Comparison of ENCODE assay signal across 8 cellular contexts in genomic region chr3:32571192-32571485, GRCh38. TPM values are rescaled to one million over a fixed set of nuclear protein-coding genes. Genes with fewer than 3 reads are reported as not detected.
DNase-seq lines count a peak whose midpoint lies in the region; ATAC-seq and TF ChIP-seq lines count a peak whose summit lies in the region.

No MANE protein-coding gene starts in this region.

- 0 out of 2 replicates have a peak, but pooled peaks cover 2% of the 10 kb centered on the region for H3K9me2 ChIP-seq in GM23338 (ENCODE audit: insufficient read depth)

- peaks cover 57% of the 10 kb centered on the region for H3K79me2 ChIP-seq in GM23338 (replicated peaks; ENCODE audit: insufficient read depth)

- peaks cover 8% of the 10 kb centered on the region for H3K36me3 Mint-ChIP-seq in GM23338 (ENCODE audit: low read depth)

- H3K4me3 ChIP-seq in BLaER1 treated with 17β-estradiol and CSF1 and Interleukin-3, amounts not matched to agents 10 nM and 100 nM = peak overlapping the region; percentile 79 to 99 (median 96)
- H3K4me3 ChIP-seq in GM23338 (peak overlapping the region; percentile 64), RWPE2 (ENCODE audit: severe bottlenecking) (peak overlapping the region; percentile 76), esophagus squamous epithelium (peak overlapping the region; percentile 69 to 99 (median 92)), ovary (peak overlapping the region; percentile 71)

- peak overlapping the region; percentile 84 to 95 (median 91) for H3K4me2 ChIP-seq in BLaER1 treated with 17β-estradiol and CSF1 and Interleukin-3, amounts not matched to agents 10 nM and 100 nM
- peak overlapping the region; percentile 88 for H3K4me2 ChIP-seq in GM23338

- H3K4me3 Mint-ChIP-seq in GM23338 = peak overlapping the region; percentile 92

- H3K36me3 ChIP-seq in BLaER1 treated with 17β-estradiol and CSF1 and Interleukin-3, amounts not matched to agents 10 nM and 100 nM = peaks cover 6 to 23% (median 15%) of the 10 kb centered on the region in 11 experiments
- H3K36me3 ChIP-seq in GM23338 (ENCODE audit: insufficient read depth) (no peaks in the 10 kb centered on the region; the same call in 1 of the 2 replicates), RWPE2 (ENCODE audit: low read depth) (peaks cover 16% of the 10 kb centered on the region), esophagus squamous epithelium (peaks cover 0 to 4% (median 0%) of the 10 kb centered on the region in 3 donors), ovary (no peaks in the 10 kb centered on the region)

- H4K20me1 ChIP-seq in BLaER1 treated with 17β-estradiol and CSF1 and Interleukin-3, amounts not matched to agents 10 nM and 100 nM = peaks cover 22 to 43% (median 37%) of the 10 kb centered on the region in 11 experiments; a peak in 20 of 22 replicates
- H4K20me1 ChIP-seq in GM23338 (replicated peaks; ENCODE audit: insufficient read depth) = peaks cover 33% of the 10 kb centered on the region

- no peak for TF ChIP-seq EP300 in ovary (IDR thresholded peaks at IDR 0.05)

- peak overlapping the region; percentile 10; the same call in 1 of the 2 replicates for H2AFZ ChIP-seq in GM23338

- peaks cover 22 to 73% (median 47%) of the 10 kb centered on the region in 10 experiments for H3K4me1 ChIP-seq in BLaER1 treated with 17β-estradiol and CSF1 and Interleukin-3, amounts not matched to agents 10 nM and 100 nM
- H3K4me1 ChIP-seq in GM23338 (ENCODE audit: insufficient read depth) (peaks cover 29% of the 10 kb centered on the region), RWPE2 (ENCODE audit: insufficient read depth, poor library complexity, severe bottlenecking) (peaks cover 8% of the 10 kb centered on the region), esophagus squamous epithelium (peaks cover 0 to 45% (median 17%) of the 10 kb centered on the region in 3 donors), ovary (ENCODE audit: insufficient read depth) (peaks cover 7% of the 10 kb centered on the region)

- TF ChIP-seq POLR2A in esophagus squamous epithelium (IDR thresholded peaks at IDR 0.05) = no peak
- no peak for TF ChIP-seq POLR2A in ovary (IDR thresholded peaks at IDR 0.05)

- no peaks in the 10 kb centered on the region for H3K9me3 Mint-ChIP-seq in GM23338

- H3K9me3 ChIP-seq in BLaER1 treated with 17β-estradiol and CSF1 and Interleukin-3, amounts not matched to agents 10 nM and 100 nM (replicated peaks in 1 of 11) = 0 out of 22 replicates have a peak, but pooled peaks cover 0 to 2% (median 0%) of the 10 kb centered on the region in 11 experiments
- H3K9me3 ChIP-seq in RWPE2 (ENCODE audit: severe bottlenecking) (no peaks in the 10 kb centered on the region), esophagus squamous epithelium (no peaks in the 10 kb centered on the region), ovary (no peaks in the 10 kb centered on the region)

- H3K9ac ChIP-seq in BLaER1 treated with 17β-estradiol and CSF1 and Interleukin-3, amounts not matched to agents 10 nM and 100 nM = peak overlapping the region; percentile 92 to 99 (median 99)

- TF ChIP-seq CTCF in GM23338 (conservative IDR thresholded peaks at IDR 0.05; ENCODE audit: low read depth in 2 of 2) (no peak), RWPE2 (IDR thresholded peaks at IDR 0.05; ENCODE audit: poor library complexity, severe bottlenecking) (no peak), esophagus squamous epithelium (IDR thresholded peaks at IDR 0.05) (no peak), ovary (IDR thresholded peaks at IDR 0.05) (no peak)

- H3F3A ChIP-seq in GM23338 (replicated peaks; ENCODE audit: low read depth) = peaks cover 2% of the 10 kb centered on the region; the same call in 1 of the 2 replicates

- 1 to 4% methylated on average over 5 to 10 of the region's 14 CpGs for WGBS in esophagus squamous epithelium, 2 donors
- WGBS in ovary, 3 donors = 1% methylated on average over 14 of the region's 14 CpGs

- H3K4me1 Mint-ChIP-seq in GM23338 = peaks cover 23% of the 10 kb centered on the region

- no peaks in the 10 kb centered on the region for H3K27me3 ChIP-seq in BLaER1 treated with 17β-estradiol and CSF1 and Interleukin-3, amounts not matched to agents 10 nM and 100 nM
- H3K27me3 ChIP-seq in GM23338 (ENCODE audit: insufficient read depth) (no peaks in the 10 kb centered on the region), RWPE2 (ENCODE audit: insufficient read depth, poor library complexity, severe bottlenecking) (no peaks in the 10 kb centered on the region), esophagus squamous epithelium (no peaks in the 10 kb centered on the region), ovary (no peaks in the 10 kb centered on the region)

- peak overlapping the region; percentile 97 for H3K27ac Mint-ChIP-seq in GM23338

- ATAC-seq in GM23338 (peak; percentile 62), RWPE2 (ENCODE audit: low read depth) (no peak; the same call in 2 of the 3 replicates)

- peak overlapping the region; percentile 68 to 99 (median 97) for H3K27ac ChIP-seq in BLaER1 treated with 17β-estradiol and CSF1 and Interleukin-3, amounts not matched to agents 10 nM and 100 nM
- H3K27ac ChIP-seq in GM23338 (ENCODE audit: low read depth) = peak overlapping the region; percentile 98
- peak overlapping the region; percentile 81 for H3K27ac ChIP-seq in RWPE2 (ENCODE audit: poor library complexity, severe bottlenecking)
- H3K27ac ChIP-seq in esophagus squamous epithelium = peak overlapping the region; percentile 90 to 98 (median 96)
- peak overlapping the region; percentile 85 to 87 for H3K27ac ChIP-seq in ovary

- intact Hi-C loops in esophagus squamous epithelium (cut with DNase I) = no loop called here
- intact Hi-C loops in ovary (cut with DNase I) = no loop called here

- no peaks in the 10 kb centered on the region for H3K27me3 Mint-ChIP-seq in GM23338 (ENCODE audit: insufficient read depth, low read depth, poor library complexity)

- DNase-seq in GM23338 (ENCODE audit: low spot score) = no peak
- DNase-seq in RWPE2 (ENCODE audit: low spot score) = no peak
- DNase-seq in esophagus squamous epithelium (lab: John Stamatoyannopoulos, UW) = no peak
- DNase-seq in ovary = no peak
- no peak for DNase-seq in dermis blood vessel endothelial cell
- DNase-seq in NCI-H2171 treated with DMSO at 0.1 percent for 48 hours (lab: John Stamatoyannopoulos, UW) = no peak
- DNase-seq in globus pallidus (ENCODE audit: low spot score) = no peak

TF ChIP-seq in GM23338, 12 proteins besides CTCF, POLR2A, EP300 and RAD21 (continues in another document):
- TF ChIP-seq STAT1 (IDR thresholded peaks at IDR 0.05; ENCODE audit: unreplicated experiment) (no peak), ETS1 (IDR thresholded peaks at IDR 0.05) (no peak), NANOG (IDR thresholded peaks at IDR 0.05; ENCODE audit: borderline replicate concordance) (no peak), EZH2phosphoT487 (IDR thresholded peaks at IDR 0.05; ENCODE audit: unreplicated experiment) (no peak), POLR2AphosphoS5 (IDR thresholded peaks at IDR 0.05; ENCODE audit: low read depth) (no peak), JUNB (IDR thresholded peaks at IDR 0.05; ENCODE audit: unreplicated experiment) (no peak), CREB1 (CRISPR knock-in tag; IDR thresholded peaks at IDR 0.05; ENCODE audit: low read depth) (no peak), EZH2 (IDR thresholded peaks at IDR 0.05; ENCODE audit: low read depth, unreplicated experiment) (no peak)

RNA-seq across cellular contexts. Expression of gene DYNC1LI1, which starts 0.5 kb away (rescaled TPM):
- 45.1 and 52.9 TPM in 2 replicates for total RNA-seq in GM23338 (2014; rRNA removed; shearing (Covaris generic))
- polyA plus RNA-seq in GM23338 (2016; fragmentation: Nextera tagmentation; extraction: Ambion mirVana) = 41.7 and 48.0 TPM in 2 replicates
- 10 to 100 TPM; 12.8 to 29.9 (median 24.8) TPM for total RNA-seq in esophagus squamous epithelium
- 10 to 100 TPM; 21.0 to 37.8 (median 26.6) TPM for total RNA-seq in ovary
- polyA plus RNA-seq in ovary = 10 to 100 TPM; 21.1 to 37.6 TPM
- 49.0 and 70.5 TPM in 2 replicates for total RNA-seq in dermis blood vessel endothelial cell
